Comparison of ENCODE assay signal across 1 cellular context in genomic region chr10:73166972-73167371, GRCh38.
TF ChIP-seq lines count a peak whose summit lies in the region.

No MANE protein-coding gene starts in this region.

TF ChIP-seq in WTC11, 78 proteins besides CTCF, POLR2A, EP300 and RAD21 (continued from another document):
- TF ChIP-seq, protein P1, sequence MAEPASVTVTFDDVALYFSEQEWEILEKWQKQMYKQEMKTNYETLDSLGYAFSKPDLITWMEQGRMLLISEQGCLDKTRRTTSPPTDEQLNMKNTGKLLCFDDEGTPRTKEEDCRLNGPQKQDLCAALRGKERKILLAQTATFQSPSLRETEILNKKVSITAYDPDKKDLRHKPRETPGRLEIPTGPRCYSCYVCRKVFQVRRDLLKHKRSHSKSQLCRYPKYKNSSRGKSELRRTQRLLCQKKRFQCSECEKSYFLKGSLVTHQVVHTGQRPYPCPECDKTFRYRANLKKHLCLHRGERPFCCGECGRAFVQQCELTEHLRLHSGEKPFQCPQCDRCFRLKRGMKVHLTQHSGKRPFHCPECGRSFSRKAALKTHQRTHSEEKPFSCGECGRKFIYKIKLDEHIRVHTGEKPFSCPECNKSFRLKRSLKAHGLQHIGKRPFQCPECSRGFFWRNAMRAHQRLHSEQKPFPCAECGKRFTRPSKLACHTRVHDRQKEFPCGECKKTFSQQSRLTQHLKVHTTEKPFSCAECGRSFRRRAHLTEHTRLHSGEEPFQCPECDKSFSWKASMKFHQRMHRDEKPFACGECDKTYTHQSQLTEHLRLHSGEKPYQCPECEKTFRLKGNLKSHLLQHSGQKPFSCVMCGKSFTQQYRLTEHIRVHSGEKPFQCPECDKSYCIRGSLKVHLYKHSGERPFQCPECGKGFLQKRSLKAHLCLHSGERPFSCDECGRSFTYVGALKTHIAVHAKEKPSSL (CRISPR knock-in tag; conservative IDR thresholded peaks at IDR 0.05) = no peak
